8 cellular contexts compared by ENCODE assay signal in the genomic region with DNA sequence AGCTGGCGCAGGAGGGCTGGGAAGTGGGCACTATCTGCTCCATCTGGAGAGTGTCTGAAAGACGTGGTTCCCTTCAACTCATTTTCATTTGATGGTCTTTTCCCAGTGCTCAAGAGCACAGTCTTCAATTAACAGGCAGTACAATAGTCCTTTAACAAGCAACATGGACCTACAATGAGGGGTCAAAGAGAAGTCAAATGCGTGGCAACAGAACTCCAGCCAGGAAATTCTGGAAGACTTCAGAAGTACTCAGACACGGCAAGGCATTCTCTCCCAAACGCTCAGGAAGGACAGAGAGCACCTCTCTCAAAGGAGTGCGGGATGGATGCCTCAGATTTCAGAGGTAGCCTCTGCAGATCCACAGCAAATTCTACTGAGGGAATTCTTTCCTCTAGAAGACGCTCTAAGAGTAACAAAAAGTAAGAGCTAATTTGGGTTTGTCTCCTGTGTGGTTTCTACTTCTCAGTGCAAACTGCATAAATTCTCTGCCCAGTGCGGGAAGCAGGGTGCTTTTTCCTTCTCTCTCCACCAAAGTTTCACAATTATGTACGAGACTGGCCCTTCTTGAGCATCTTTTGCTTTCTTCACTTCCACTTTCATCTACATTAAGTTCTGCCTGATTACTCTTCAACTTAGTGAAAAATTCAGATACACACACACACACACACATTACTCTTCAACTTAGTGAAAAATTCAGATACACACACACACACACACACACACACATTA. TPM values are rescaled to one million over a fixed set of nuclear protein-coding genes. Genes with fewer than 3 reads are reported as not detected.
DNase-seq lines count a peak whose midpoint lies in the region; ATAC-seq, FAIRE-seq and TF ChIP-seq lines count a peak whose summit lies in the region.

No MANE protein-coding gene starts in this region.

- CTCF ChIA-PET in PC-9 (lab: Charles Lee), result no interaction called here

- TF ChIP-seq CTCF in PC-9 (conservative IDR thresholded peaks at IDR 0.05), result no peak
- TF ChIP-seq CTCF in nephron (IDR thresholded peaks at IDR 0.05; ENCODE audit: unreplicated experiment in 3 of 3), result no peak

- H3K4me1 ChIP-seq in PC-9 (replicated peaks; ENCODE audit: insufficient read depth) (peaks cover 81% of the 10 kb centered on the region), small intestine (ENCODE audit: control insufficient read depth in 2 of 2, insufficient read depth in 1 of 2, low read depth in 1 of 2, low read length in 1 of 2) (peaks cover 0 to 10% of the 10 kb centered on the region in 2 donors)

- no peak for DNase-seq in PC-9
- no peak for DNase-seq in small intestine
- DNase-seq in effector memory CD8-positive, alpha-beta T cell, result no peak
- no peak for DNase-seq in epidermal melanocyte (ENCODE audit: insufficient read length, low spot score)
- DNase-seq in posterior vena cava (ENCODE audit: low spot score), result no peak

- peaks cover 66% of the 10 kb centered on the region for H3K79me2 ChIP-seq in PC-9 (ENCODE audit: low read depth)

- peak overlapping the region; percentile 92 to 96 (median 95) for H3K27ac Mint-ChIP-seq in nephron
- H3K27ac Mint-ChIP-seq in effector memory CD8-positive, alpha-beta T cell, result no peak overlapping the region

- no peak overlapping the region for H2AFZ ChIP-seq in PC-9

- H3K27me3 Mint-ChIP-seq in nephron (ENCODE audit: low read depth), result no peaks in the 10 kb centered on the region
- peaks cover 47 to 52% of the 10 kb centered on the region in 2 donors for H3K27me3 Mint-ChIP-seq in effector memory CD8-positive, alpha-beta T cell

- no peak for FAIRE-seq in small intestine (lab: Jason Lieb, UNC)

- H3K36me3 ChIP-seq in PC-9 (ENCODE audit: low read depth), result 0 out of 2 replicates have a peak, but pooled peaks cover 11% of the 10 kb centered on the region
- no peaks in the 10 kb centered on the region for H3K36me3 ChIP-seq in small intestine (ENCODE audit: control insufficient read depth in 2 of 2, insufficient read depth in 2 of 2, low read length in 2 of 2)

- H3K36me3 Mint-ChIP-seq in nephron (ENCODE audit: low read depth), result peaks cover 47% of the 10 kb centered on the region
- H3K36me3 Mint-ChIP-seq in effector memory CD8-positive, alpha-beta T cell (ENCODE audit: insufficient read depth), result peaks cover 2% of the 10 kb centered on the region

- 74 to 91% (median 83%) methylated on average over 9 of the region's 9 CpGs for WGBS in small intestine, 3 donors

- intact Hi-C loops in PC-9 (cut with micrococcal nuclease; ENCODE audit: unreplicated experiment), result loop anchor here (10.0 kb wide), 1 partner anchor 87 kb away; no protein-coding TSS in a partner anchor
- intact Hi-C loops in posterior vena cava (cut with DNase I), result loop anchor here in 1 of 2 donors (10.0 kb wide), 1 partner anchor 47 kb away; no protein-coding TSS in a partner anchor

- H3K27me3 ChIP-seq in PC-9 (ENCODE audit: insufficient read depth, low read depth) (no peaks in the 10 kb centered on the region), small intestine (ENCODE audit: control insufficient read depth in 2 of 2, insufficient read depth in 2 of 2, low read length in 2 of 2) (no peaks in the 10 kb centered on the region)

- no peaks in the 10 kb centered on the region for H3K9me3 Mint-ChIP-seq in nephron
- no peaks in the 10 kb centered on the region for H3K9me3 Mint-ChIP-seq in effector memory CD8-positive, alpha-beta T cell

- ATAC-seq in GM18508 (IDR thresholded peaks at IDR 0.05; ENCODE audit: insufficient read depth, unreplicated experiment) (peak; percentile 68), HG02610 (IDR thresholded peaks at IDR 0.05; ENCODE audit: unreplicated experiment) (peak; percentile 78)
- ATAC-seq in effector memory CD8-positive, alpha-beta T cell (replicated peaks), result no peak

- H3K4me3 ChIP-seq in PC-9 (no peak overlapping the region), small intestine (ENCODE audit: low read depth in 1 of 2, low read length in 2 of 2) (no peak overlapping the region)

- H3K27ac ChIP-seq in PC-9, result peak overlapping the region; percentile 95
- peak overlapping the region in 1 of 2 donors; percentile 83 for H3K27ac ChIP-seq in small intestine (ENCODE audit: low read depth in 1 of 2, low read length in 1 of 2)

- H4K20me1 ChIP-seq in PC-9 (ENCODE audit: insufficient read depth), result no peaks in the 10 kb centered on the region

- no peak overlapping the region for H3K4me3 Mint-ChIP-seq in nephron
- H3K4me3 Mint-ChIP-seq in effector memory CD8-positive, alpha-beta T cell, result no peak overlapping the region

- peaks cover 44% of the 10 kb centered on the region for H3F3A ChIP-seq in PC-9 (ENCODE audit: insufficient read depth, low read depth)

- H3K4me2 ChIP-seq in PC-9, result peak overlapping the region; percentile 70

- H3K4me1 Mint-ChIP-seq in nephron, result peaks cover 83% of the 10 kb centered on the region
- no peaks in the 10 kb centered on the region for H3K4me1 Mint-ChIP-seq in effector memory CD8-positive, alpha-beta T cell (ENCODE audit: low read depth in 2 of 2)

- no TSS peak for BruUV-seq in PC-9 (replicated peaks; lab: Mats Ljungman, UMichigan)

- POLR2A ChIA-PET in PC-9 (lab: Charles Lee; ENCODE audit: unreplicated experiment), result no interaction called here

- H3K9me3 ChIP-seq in PC-9 (ENCODE audit: insufficient read depth, low read depth) (no peaks in the 10 kb centered on the region), small intestine (ENCODE audit: control insufficient read depth, low read depth) (no peaks in the 10 kb centered on the region)

- H3K9me2 ChIP-seq in PC-9 (ENCODE audit: insufficient read depth), result no peaks in the 10 kb centered on the region

RNA-seq across cellular contexts. Expression of a gene that starts 56.4 kb away (rescaled TPM):
- 10.1 and 14.0 TPM in 2 replicates for total RNA-seq in PC-9 (2021)
- polyA plus RNA-seq in small intestine, result 10 to 100 TPM in 2 of 3 donors, 1 to 10 TPM in 1; 8.9 to 15.6 (median 10.5) TPM
- total RNA-seq in posterior vena cava, result 10 to 100 TPM; 34.9 to 44.4 TPM

Comparison
In these comparisons a context has a peak if more than half of its experiments do, and no peak if none do; other contexts are left out.
1. H3K27ac Mint-ChIP-seq: peak in nephron (3 of 3); none in effector memory CD8-positive, alpha-beta T cell (0 of 2).